Comparison of ENCODE assay signal across 3 cellular contexts in the genomic region with DNA sequence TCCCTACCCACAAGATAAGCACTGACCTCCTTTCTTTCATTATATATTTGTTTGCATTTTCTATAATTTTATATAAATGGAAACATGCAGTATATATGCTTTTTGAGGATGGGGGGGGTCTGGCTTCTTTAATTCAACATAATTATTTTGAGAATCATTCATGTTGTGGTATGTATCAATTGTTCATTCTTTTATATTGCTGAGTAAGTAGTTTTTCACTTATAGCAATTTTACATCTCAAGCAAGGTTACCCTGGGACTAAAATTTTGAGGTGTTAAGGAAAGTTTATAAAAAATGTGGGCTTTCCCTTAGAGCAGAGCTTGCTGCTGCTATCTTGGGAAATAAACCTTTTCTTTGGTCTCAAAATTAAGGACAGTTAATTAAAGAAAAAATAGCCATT.
TF ChIP-seq lines count a peak whose summit lies in the region.

No MANE protein-coding gene starts in this region.

TF ChIP-seq in A549, 52 proteins besides CTCF, POLR2A, EP300 and RAD21:
- TF ChIP-seq, protein P1, sequence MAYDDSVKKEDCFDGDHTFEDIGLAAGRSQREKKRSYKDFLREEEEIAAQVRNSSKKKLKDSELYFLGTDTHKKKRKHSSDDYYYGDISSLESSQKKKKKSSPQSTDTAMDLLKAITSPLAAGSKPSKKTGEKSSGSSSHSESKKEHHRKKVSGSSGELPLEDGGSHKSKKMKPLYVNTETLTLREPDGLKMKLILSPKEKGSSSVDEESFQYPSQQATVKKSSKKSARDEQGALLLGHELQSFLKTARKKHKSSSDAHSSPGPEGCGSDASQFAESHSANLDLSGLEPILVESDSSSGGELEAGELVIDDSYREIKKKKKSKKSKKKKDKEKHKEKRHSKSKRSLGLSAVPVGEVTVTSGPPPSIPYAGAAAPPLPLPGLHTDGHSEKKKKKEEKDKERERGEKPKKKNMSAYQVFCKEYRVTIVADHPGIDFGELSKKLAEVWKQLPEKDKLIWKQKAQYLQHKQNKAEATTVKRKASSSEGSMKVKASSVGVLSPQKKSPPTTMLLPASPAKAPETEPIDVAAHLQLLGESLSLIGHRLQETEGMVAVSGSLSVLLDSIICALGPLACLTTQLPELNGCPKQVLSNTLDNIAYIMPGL (CRISPR knock-in tag; IDR thresholded peaks at IDR 0.05; ENCODE audit: borderline replicate concordance): no peak
- TF ChIP-seq MAFK (IDR thresholded peaks at IDR 0.05; ENCODE audit: partially characterized antibody): peak; percentile 91

TF ChIP-seq in IMR-90, 13 proteins besides CTCF, POLR2A, EP300 and RAD21:
- TF ChIP-seq BHLHE40 (IDR thresholded peaks at IDR 0.05; ENCODE audit: low read depth, low read length): no peak
- TF ChIP-seq, protein P2, sequence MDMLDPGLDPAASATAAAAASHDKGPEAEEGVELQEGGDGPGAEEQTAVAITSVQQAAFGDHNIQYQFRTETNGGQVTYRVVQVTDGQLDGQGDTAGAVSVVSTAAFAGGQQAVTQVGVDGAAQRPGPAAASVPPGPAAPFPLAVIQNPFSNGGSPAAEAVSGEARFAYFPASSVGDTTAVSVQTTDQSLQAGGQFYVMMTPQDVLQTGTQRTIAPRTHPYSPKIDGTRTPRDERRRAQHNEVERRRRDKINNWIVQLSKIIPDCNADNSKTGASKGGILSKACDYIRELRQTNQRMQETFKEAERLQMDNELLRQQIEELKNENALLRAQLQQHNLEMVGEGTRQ (IDR thresholded peaks at IDR 0.05; ENCODE audit: low read depth, low read length): no peak
- no peak for TF ChIP-seq RFX5 (IDR thresholded peaks at IDR 0.05; ENCODE audit: low read depth, low read length)
- TF ChIP-seq MAFK (IDR thresholded peaks at IDR 0.05; ENCODE audit: low read depth, low read length): peak; percentile 90

TF ChIP-seq in K562, 482 proteins besides CTCF, POLR2A, EP300 and RAD21 (continues in another document):
- no peak for TF ChIP-seq PRPF4 (IDR thresholded peaks at IDR 0.05; ENCODE audit: insufficient read depth, low read depth, low read length, poor library complexity, severe bottlenecking)
- TF ChIP-seq, protein P3, sequence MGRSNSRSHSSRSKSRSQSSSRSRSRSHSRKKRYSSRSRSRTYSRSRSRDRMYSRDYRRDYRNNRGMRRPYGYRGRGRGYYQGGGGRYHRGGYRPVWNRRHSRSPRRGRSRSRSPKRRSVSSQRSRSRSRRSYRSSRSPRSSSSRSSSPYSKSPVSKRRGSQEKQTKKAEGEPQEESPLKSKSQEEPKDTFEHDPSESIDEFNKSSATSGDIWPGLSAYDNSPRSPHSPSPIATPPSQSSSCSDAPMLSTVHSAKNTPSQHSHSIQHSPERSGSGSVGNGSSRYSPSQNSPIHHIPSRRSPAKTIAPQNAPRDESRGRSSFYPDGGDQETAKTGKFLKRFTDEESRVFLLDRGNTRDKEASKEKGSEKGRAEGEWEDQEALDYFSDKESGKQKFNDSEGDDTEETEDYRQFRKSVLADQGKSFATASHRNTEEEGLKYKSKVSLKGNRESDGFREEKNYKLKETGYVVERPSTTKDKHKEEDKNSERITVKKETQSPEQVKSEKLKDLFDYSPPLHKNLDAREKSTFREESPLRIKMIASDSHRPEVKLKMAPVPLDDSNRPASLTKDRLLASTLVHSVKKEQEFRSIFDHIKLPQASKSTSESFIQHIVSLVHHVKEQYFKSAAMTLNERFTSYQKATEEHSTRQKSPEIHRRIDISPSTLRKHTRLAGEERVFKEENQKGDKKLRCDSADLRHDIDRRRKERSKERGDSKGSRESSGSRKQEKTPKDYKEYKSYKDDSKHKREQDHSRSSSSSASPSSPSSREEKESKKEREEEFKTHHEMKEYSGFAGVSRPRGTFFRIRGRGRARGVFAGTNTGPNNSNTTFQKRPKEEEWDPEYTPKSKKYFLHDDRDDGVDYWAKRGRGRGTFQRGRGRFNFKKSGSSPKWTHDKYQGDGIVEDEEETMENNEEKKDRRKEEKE (IDR thresholded peaks at IDR 0.05; ENCODE audit: borderline replicate concordance in 1 of 2, control insufficient read depth in 1 of 2, low read depth in 2 of 2, low read length in 1 of 2): no peak
- TF ChIP-seq ZNF551 (CRISPR knock-in tag; IDR thresholded peaks at IDR 0.05): no peak
- TF ChIP-seq, protein P4, sequence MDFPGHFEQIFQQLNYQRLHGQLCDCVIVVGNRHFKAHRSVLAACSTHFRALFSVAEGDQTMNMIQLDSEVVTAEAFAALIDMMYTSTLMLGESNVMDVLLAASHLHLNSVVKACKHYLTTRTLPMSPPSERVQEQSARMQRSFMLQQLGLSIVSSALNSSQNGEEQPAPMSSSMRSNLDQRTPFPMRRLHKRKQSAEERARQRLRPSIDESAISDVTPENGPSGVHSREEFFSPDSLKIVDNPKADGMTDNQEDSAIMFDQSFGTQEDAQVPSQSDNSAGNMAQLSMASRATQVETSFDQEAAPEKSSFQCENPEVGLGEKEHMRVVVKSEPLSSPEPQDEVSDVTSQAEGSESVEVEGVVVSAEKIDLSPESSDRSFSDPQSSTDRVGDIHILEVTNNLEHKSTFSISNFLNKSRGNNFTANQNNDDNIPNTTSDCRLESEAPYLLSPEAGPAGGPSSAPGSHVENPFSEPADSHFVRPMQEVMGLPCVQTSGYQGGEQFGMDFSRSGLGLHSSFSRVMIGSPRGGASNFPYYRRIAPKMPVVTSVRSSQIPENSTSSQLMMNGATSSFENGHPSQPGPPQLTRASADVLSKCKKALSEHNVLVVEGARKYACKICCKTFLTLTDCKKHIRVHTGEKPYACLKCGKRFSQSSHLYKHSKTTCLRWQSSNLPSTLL (IDR thresholded peaks at IDR 0.05): no peak
- no peak for TF ChIP-seq NR1H2 (CRISPR knock-in tag; IDR thresholded peaks at IDR 0.05)
- TF ChIP-seq ZNF316 (IDR thresholded peaks at IDR 0.05): peak; percentile 95
- no peak for TF ChIP-seq ZNF311 (CRISPR knock-in tag; IDR thresholded peaks at IDR 0.05)
- TF ChIP-seq, protein P5, sequence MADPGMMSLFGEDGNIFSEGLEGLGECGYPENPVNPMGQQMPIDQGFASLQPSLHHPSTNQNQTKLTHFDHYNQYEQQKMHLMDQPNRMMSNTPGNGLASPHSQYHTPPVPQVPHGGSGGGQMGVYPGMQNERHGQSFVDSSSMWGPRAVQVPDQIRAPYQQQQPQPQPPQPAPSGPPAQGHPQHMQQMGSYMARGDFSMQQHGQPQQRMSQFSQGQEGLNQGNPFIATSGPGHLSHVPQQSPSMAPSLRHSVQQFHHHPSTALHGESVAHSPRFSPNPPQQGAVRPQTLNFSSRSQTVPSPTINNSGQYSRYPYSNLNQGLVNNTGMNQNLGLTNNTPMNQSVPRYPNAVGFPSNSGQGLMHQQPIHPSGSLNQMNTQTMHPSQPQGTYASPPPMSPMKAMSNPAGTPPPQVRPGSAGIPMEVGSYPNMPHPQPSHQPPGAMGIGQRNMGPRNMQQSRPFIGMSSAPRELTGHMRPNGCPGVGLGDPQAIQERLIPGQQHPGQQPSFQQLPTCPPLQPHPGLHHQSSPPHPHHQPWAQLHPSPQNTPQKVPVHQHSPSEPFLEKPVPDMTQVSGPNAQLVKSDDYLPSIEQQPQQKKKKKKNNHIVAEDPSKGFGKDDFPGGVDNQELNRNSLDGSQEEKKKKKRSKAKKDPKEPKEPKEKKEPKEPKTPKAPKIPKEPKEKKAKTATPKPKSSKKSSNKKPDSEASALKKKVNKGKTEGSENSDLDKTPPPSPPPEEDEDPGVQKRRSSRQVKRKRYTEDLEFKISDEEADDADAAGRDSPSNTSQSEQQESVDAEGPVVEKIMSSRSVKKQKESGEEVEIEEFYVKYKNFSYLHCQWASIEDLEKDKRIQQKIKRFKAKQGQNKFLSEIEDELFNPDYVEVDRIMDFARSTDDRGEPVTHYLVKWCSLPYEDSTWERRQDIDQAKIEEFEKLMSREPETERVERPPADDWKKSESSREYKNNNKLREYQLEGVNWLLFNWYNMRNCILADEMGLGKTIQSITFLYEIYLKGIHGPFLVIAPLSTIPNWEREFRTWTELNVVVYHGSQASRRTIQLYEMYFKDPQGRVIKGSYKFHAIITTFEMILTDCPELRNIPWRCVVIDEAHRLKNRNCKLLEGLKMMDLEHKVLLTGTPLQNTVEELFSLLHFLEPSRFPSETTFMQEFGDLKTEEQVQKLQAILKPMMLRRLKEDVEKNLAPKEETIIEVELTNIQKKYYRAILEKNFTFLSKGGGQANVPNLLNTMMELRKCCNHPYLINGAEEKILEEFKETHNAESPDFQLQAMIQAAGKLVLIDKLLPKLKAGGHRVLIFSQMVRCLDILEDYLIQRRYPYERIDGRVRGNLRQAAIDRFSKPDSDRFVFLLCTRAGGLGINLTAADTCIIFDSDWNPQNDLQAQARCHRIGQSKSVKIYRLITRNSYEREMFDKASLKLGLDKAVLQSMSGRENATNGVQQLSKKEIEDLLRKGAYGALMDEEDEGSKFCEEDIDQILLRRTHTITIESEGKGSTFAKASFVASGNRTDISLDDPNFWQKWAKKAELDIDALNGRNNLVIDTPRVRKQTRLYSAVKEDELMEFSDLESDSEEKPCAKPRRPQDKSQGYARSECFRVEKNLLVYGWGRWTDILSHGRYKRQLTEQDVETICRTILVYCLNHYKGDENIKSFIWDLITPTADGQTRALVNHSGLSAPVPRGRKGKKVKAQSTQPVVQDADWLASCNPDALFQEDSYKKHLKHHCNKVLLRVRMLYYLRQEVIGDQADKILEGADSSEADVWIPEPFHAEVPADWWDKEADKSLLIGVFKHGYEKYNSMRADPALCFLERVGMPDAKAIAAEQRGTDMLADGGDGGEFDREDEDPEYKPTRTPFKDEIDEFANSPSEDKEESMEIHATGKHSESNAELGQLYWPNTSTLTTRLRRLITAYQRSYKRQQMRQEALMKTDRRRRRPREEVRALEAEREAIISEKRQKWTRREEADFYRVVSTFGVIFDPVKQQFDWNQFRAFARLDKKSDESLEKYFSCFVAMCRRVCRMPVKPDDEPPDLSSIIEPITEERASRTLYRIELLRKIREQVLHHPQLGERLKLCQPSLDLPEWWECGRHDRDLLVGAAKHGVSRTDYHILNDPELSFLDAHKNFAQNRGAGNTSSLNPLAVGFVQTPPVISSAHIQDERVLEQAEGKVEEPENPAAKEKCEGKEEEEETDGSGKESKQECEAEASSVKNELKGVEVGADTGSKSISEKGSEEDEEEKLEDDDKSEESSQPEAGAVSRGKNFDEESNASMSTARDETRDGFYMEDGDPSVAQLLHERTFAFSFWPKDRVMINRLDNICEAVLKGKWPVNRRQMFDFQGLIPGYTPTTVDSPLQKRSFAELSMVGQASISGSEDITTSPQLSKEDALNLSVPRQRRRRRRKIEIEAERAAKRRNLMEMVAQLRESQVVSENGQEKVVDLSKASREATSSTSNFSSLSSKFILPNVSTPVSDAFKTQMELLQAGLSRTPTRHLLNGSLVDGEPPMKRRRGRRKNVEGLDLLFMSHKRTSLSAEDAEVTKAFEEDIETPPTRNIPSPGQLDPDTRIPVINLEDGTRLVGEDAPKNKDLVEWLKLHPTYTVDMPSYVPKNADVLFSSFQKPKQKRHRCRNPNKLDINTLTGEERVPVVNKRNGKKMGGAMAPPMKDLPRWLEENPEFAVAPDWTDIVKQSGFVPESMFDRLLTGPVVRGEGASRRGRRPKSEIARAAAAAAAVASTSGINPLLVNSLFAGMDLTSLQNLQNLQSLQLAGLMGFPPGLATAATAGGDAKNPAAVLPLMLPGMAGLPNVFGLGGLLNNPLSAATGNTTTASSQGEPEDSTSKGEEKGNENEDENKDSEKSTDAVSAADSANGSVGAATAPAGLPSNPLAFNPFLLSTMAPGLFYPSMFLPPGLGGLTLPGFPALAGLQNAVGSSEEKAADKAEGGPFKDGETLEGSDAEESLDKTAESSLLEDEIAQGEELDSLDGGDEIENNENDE (IDR thresholded peaks at IDR 0.05; ENCODE audit: low read depth, low read length): no peak
- no peak for TF ChIP-seq MYC (IDR thresholded peaks at IDR 0.05; ENCODE audit: low read depth, low read length)
- no peak for TF ChIP-seq MYC (CRISPR knock-in tag; IDR thresholded peaks at IDR 0.05; ENCODE audit: borderline replicate concordance, low read depth)
- TF ChIP-seq CHD4 (IDR thresholded peaks at IDR 0.05; ENCODE audit: insufficient read depth, insufficient replicate concordance, low read depth, low read length, poor library complexity, severe bottlenecking): no peak
- no peak for TF ChIP-seq ZNF212 (CRISPR knock-in tag; IDR thresholded peaks at IDR 0.05)
- no peak for TF ChIP-seq IRF2 (CRISPR knock-in tag; IDR thresholded peaks at IDR 0.05)
- TF ChIP-seq MAFG (tag; conservative IDR thresholded peaks at IDR 0.05): peak; percentile 78
- no peak for TF ChIP-seq ZNF778 (CRISPR knock-in tag; IDR thresholded peaks at IDR 0.05)
- TF ChIP-seq HNRNPL (IDR thresholded peaks at IDR 0.05; ENCODE audit: low read depth, low read length): no peak
- TF ChIP-seq, protein P6, sequence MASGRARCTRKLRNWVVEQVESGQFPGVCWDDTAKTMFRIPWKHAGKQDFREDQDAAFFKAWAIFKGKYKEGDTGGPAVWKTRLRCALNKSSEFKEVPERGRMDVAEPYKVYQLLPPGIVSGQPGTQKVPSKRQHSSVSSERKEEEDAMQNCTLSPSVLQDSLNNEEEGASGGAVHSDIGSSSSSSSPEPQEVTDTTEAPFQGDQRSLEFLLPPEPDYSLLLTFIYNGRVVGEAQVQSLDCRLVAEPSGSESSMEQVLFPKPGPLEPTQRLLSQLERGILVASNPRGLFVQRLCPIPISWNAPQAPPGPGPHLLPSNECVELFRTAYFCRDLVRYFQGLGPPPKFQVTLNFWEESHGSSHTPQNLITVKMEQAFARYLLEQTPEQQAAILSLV (tag; IDR thresholded peaks at IDR 0.05): no peak
- TF ChIP-seq, protein P7, sequence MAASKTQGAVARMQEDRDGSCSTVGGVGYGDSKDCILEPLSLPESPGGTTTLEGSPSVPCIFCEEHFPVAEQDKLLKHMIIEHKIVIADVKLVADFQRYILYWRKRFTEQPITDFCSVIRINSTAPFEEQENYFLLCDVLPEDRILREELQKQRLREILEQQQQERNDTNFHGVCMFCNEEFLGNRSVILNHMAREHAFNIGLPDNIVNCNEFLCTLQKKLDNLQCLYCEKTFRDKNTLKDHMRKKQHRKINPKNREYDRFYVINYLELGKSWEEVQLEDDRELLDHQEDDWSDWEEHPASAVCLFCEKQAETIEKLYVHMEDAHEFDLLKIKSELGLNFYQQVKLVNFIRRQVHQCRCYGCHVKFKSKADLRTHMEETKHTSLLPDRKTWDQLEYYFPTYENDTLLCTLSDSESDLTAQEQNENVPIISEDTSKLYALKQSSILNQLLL (CRISPR knock-in tag; IDR thresholded peaks at IDR 0.05; ENCODE audit: borderline replicate concordance): no peak
- TF ChIP-seq DPF2 (IDR thresholded peaks at IDR 0.05): no peak
- TF ChIP-seq MAFK (IDR thresholded peaks at IDR 0.05; ENCODE audit: low read length): peak; percentile 87
- TF ChIP-seq DNMT1 (IDR thresholded peaks at IDR 0.05): no peak
- TF ChIP-seq, protein P8, sequence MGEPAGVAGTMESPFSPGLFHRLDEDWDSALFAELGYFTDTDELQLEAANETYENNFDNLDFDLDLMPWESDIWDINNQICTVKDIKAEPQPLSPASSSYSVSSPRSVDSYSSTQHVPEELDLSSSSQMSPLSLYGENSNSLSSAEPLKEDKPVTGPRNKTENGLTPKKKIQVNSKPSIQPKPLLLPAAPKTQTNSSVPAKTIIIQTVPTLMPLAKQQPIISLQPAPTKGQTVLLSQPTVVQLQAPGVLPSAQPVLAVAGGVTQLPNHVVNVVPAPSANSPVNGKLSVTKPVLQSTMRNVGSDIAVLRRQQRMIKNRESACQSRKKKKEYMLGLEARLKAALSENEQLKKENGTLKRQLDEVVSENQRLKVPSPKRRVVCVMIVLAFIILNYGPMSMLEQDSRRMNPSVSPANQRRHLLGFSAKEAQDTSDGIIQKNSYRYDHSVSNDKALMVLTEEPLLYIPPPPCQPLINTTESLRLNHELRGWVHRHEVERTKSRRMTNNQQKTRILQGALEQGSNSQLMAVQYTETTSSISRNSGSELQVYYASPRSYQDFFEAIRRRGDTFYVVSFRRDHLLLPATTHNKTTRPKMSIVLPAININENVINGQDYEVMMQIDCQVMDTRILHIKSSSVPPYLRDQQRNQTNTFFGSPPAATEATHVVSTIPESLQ (CRISPR knock-in tag; IDR thresholded peaks at IDR 0.05): no peak
